16 cellular contexts compared by ENCODE assay signal in the genomic region with DNA sequence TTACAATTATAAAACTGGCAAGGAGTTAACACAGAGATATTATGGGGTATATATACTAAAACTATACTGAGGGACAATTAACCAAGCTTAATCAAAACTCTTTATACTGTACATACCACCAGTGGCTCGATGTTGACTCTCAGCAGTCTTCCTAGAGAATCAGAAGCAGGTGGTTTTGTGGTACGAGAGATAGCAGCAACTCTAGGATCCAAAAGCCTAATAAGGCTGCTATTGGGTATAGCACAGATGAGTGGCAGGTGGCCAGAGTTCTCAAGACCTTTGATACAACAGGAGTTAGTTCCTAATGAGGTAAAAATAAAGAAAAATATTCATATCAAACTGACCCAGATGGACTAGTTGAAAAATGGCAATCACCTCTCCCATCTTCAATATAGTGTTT. TPM values are rescaled to one million over a fixed set of nuclear protein-coding genes. Genes with fewer than 3 reads are reported as not detected.
DNase-seq lines count a peak whose midpoint lies in the region; ATAC-seq, FAIRE-seq and TF ChIP-seq lines count a peak whose summit lies in the region.
"Had no signal": no experiment of that assay in that cellular context is flagged by ENCODE, and none has a peak within 500 bp of the region (broad histone marks: within the 10 kb centered on the region; RNA-seq: fewer than 3 reads in every experiment).

No MANE protein-coding gene starts in this region.

- CTCF ChIA-PET in A549 (lab: Yijun Ruan, JAX) = no interaction called here
- CTCF ChIA-PET in Panc1 (lab: Charles Lee) = no interaction called here

- H4K20me1 ChIP-seq in DND-41 (ENCODE audit: insufficient read depth, low read length) = no peaks in the 10 kb centered on the region
- H4K20me1 ChIP-seq: BLaER1 treated with 17β-estradiol and CSF1 and Interleukin-3, amounts not matched to agents 10 nM and 100 nM had no signal

- no peaks in the 10 kb centered on the region for H3K27me3 ChIP-seq in DND-41 (ENCODE audit: insufficient read depth, low read length, poor library complexity)
- no peaks in the 10 kb centered on the region for H3K27me3 ChIP-seq in Panc1 (ENCODE audit: control insufficient read depth, insufficient read depth, low read length)
- H3K27me3 ChIP-seq: BLaER1 treated with 17β-estradiol and CSF1 and Interleukin-3, amounts not matched to agents 10 nM and 100 nM had no signal

- in situ Hi-C loops in Panc1 (cut with HindIII; ENCODE audit: low pct_unique_long_range_greater_than_20kb, low sequenced_read_pairs) = no loop called here

- H3K4me1 ChIP-seq in A549 = peaks cover 64% of the 10 kb centered on the region
- H3K4me1 ChIP-seq in DND-41 (ENCODE audit: insufficient read depth, low read length) = peaks cover 5% of the 10 kb centered on the region; the same call in 1 of the 2 replicates
- peaks cover 10% of the 10 kb centered on the region for H3K4me1 ChIP-seq in Panc1 (ENCODE audit: control insufficient read depth, insufficient read depth, low read length)
- H3K4me1 ChIP-seq: BLaER1 treated with 17β-estradiol and CSF1 and Interleukin-3, amounts not matched to agents 10 nM and 100 nM had no signal

- TF ChIP-seq CTCF in A549 (IDR thresholded peaks at IDR 0.05) (no peak), DND-41 (IDR thresholded peaks at IDR 0.05; ENCODE audit: borderline replicate concordance, extremely low read depth, low read length, poor library complexity, severe bottlenecking) (no peak), Panc1 (IDR thresholded peaks at IDR 0.05) (no peak)

- TF ChIP-seq POLR2A in A549 (IDR thresholded peaks at IDR 0.05; ENCODE audit: low read length) = no peak

- intact Hi-C loops in Panc1 (cut with micrococcal nuclease; ENCODE audit: unreplicated experiment) = no loop called here

- 65% methylated on average over 2 of the region's 2 CpGs for WGBS in A549 (ENCODE audit: missing lambda C conversion rate)

- H3K9ac ChIP-seq in DND-41 (ENCODE audit: low read depth, low read length) = no peak overlapping the region
- H3K9ac ChIP-seq: BLaER1 treated with 17β-estradiol and CSF1 and Interleukin-3, amounts not matched to agents 10 nM and 100 nM; KMS-11 had no signal

- POLR2A ChIA-PET in A549 (lab: Yijun Ruan, JAX) (no interaction called here), Panc1 (lab: Charles Lee) (no interaction called here)

- TF ChIP-seq RAD21 in A549 (conservative IDR thresholded peaks at IDR 0.05 in 1 of 2, IDR thresholded peaks at IDR 0.05 in 1 of 2) = no peak

- peak overlapping the region; percentile 13; the same call in 2 of the 3 replicates for H3K4me3 ChIP-seq in A549
- no peak overlapping the region for H3K4me3 ChIP-seq in DND-41 (ENCODE audit: low read depth in 1 of 2, low read length in 2 of 2)
- H3K4me3 ChIP-seq in Panc1 (ENCODE audit: low read depth in 2 of 2, low read length in 2 of 2) = no peak overlapping the region
- H3K4me3 ChIP-seq: BLaER1 treated with 17β-estradiol and CSF1 and Interleukin-3, amounts not matched to agents 10 nM and 100 nM had no signal

- H3K27ac ChIP-seq in A549 (peak overlapping the region; percentile 70 to 80), DND-41 (ENCODE audit: low read length) (no peak overlapping the region), Panc1 (ENCODE audit: low read length) (peak overlapping the region; percentile 41; the same call in 1 of the 2 replicates)
- H3K27ac ChIP-seq: BLaER1 treated with 17β-estradiol and CSF1 and Interleukin-3, amounts not matched to agents 10 nM and 100 nM; KMS-11 had no signal

- ATAC-seq in A549 = peak in 1 of 2 experiments; percentile 17; a peak in 2 of 6 replicates
- ATAC-seq in DND-41 (ENCODE audit: insufficient read depth, low read depth) = peak; percentile 87
- ATAC-seq in Panc1 = no peak
- no peak for ATAC-seq in HG03565 (IDR thresholded peaks at IDR 0.05; ENCODE audit: unreplicated experiment)
- ATAC-seq in GM18867 (IDR thresholded peaks at IDR 0.05; ENCODE audit: unreplicated experiment) = no peak

- no peaks in the 10 kb centered on the region for H3K9me3 ChIP-seq in A549
- H3K9me3 ChIP-seq in DND-41 (ENCODE audit: insufficient read depth, low read length, severe bottlenecking) = no peaks in the 10 kb centered on the region
- H3K9me3 ChIP-seq in Panc1 (ENCODE audit: control insufficient read depth, insufficient read depth, low read depth, low read length) = no peaks in the 10 kb centered on the region; the same call in 1 of the 2 replicates
- H3K9me3 ChIP-seq: BLaER1 treated with 17β-estradiol and CSF1 and Interleukin-3, amounts not matched to agents 10 nM and 100 nM had no signal

- no TSS peak for BruUV-seq in Panc1 (replicated peaks; lab: Mats Ljungman, UMichigan)

- no peak for TF ChIP-seq EP300 in A549 (IDR thresholded peaks at IDR 0.05)

- no peaks in the 10 kb centered on the region for H3K79me2 ChIP-seq in DND-41 (ENCODE audit: insufficient read depth, low read length)

- H2AFZ ChIP-seq in DND-41 (ENCODE audit: low read depth, low read length) = no peak overlapping the region

- H3K36me3 ChIP-seq in DND-41 (ENCODE audit: insufficient read depth, low read length) (no peaks in the 10 kb centered on the region), Panc1 (ENCODE audit: control insufficient read depth, insufficient read depth, low read length) (no peaks in the 10 kb centered on the region)
- H3K36me3 ChIP-seq: BLaER1 treated with 17β-estradiol and CSF1 and Interleukin-3, amounts not matched to agents 10 nM and 100 nM had no signal

- DNase-seq in A549 (ENCODE audit: low read depth in 1 of 2, low spot score in 1 of 2) (no peak), DND-41 (peak; percentile 13), Panc1 (ENCODE audit: low read depth, low spot score) (no peak), DMS 273 (lab: John Stamatoyannopoulos, UW; ENCODE audit: unreplicated experiment) (no peak)
- DNase-seq: CD4-positive, CD25-positive, alpha-beta regulatory T cell; CD8-positive, alpha-beta memory T cell; COR-L47; GDM1; H9 had no signal

- H3K4me2 ChIP-seq in A549 = peak overlapping the region; percentile 70
- H3K4me2 ChIP-seq in DND-41 (ENCODE audit: insufficient read depth, low read length) = no peak overlapping the region
- H3K4me2 ChIP-seq: BLaER1 treated with 17β-estradiol and CSF1 and Interleukin-3, amounts not matched to agents 10 nM and 100 nM; KMS-11 had no signal

- no peak for FAIRE-seq in A549 (lab: Jason Lieb, UNC)
- FAIRE-seq: GM19239, H1 had no signal

TF ChIP-seq in A549, 52 proteins besides CTCF, POLR2A, EP300 and RAD21:
- TF ChIP-seq CEBPB (IDR thresholded peaks at IDR 0.05) (no peak), NPAS2 (CRISPR knock-in tag; IDR thresholded peaks at IDR 0.05; ENCODE audit: borderline replicate concordance) (no peak), TP53 (CRISPR knock-in tag; IDR thresholded peaks at IDR 0.05) (no peak), CHD4 (IDR thresholded peaks at IDR 0.05; ENCODE audit: borderline replicate concordance) (no peak), MYC (IDR thresholded peaks at IDR 0.05; ENCODE audit: borderline replicate concordance, low read length) (no peak)

RNA-seq across cellular contexts. Expression of a gene that starts 45.5 kb away (rescaled TPM):
- polyA plus RNA-seq in A549 (2011; rRNA removed) = 215 and 244 TPM in 2 replicates
- polyA plus RNA-seq in A549 (2012; cell fraction: cytosol; rRNA removed) = 66.7 and 70.8 TPM in 2 replicates
- 138 and 156 TPM in 2 replicates for polyA plus RNA-seq in A549 (2012; cell fraction: nucleus; rRNA removed)
- polyA plus RNA-seq in A549 (2017; fragmentation: RNase III; extraction: RNeasy Plus Mini Kit Qiagen cat#74134 plus additional on column Dnase treatment) = 114 to 156 TPM (median 152 TPM) in 3 replicates
- polyA minus RNA-seq in A549 (2011; rRNA and poly(A)+ RNA removed) = 199 and 285 TPM in 2 replicates
- total RNA-seq in Panc1 (2021; ENCODE audit: unreplicated experiment) = 144 TPM
- 91.2 TPM for polyA plus RNA-seq in Panc1 (2012; ENCODE audit: insufficient read length)
- total RNA-seq: HT-29 had no signal
- polyA plus RNA-seq: CD8-positive, alpha-beta memory T cell had no signal
